Comparison of ENCODE assay signal across 23 cellular contexts in genomic region chr5:133890776-133891280, GRCh38.
"Had no signal": no experiment of that assay in that cellular context is flagged by ENCODE, and none has a peak within 500 bp of the region (broad histone marks: within the 10 kb centered on the region; RNA-seq: fewer than 3 reads in every experiment).

No MANE protein-coding gene starts in this region.

- H3K27me3 Mint-ChIP-seq: activated B cell treated with CpG ODN at 0.5 μM for 24 hours; activated CD4-positive, alpha-beta T cell treated with anti-CD3 and anti-CD28 coated beads, Interleukin-2, amount 10 ng/mL, durations not matched to agents 24 days and 14 days; central memory CD8-positive, alpha-beta T cell had no signal

- H3K9me3 ChIP-seq: Peyer's patch had no signal

- H3K36me3 ChIP-seq: Peyer's patch had no signal

- H3K4me1 ChIP-seq: Peyer's patch had no signal

- H3K4me1 Mint-ChIP-seq: activated T-helper 17 cell treated with anti-CD3 and anti-CD28 coated beads, Interleukin-2, amount 50 U/mL, for 72 hours; central memory CD8-positive, alpha-beta T cell; T-helper 17 cell had no signal

- ATAC-seq: T-helper 17 cell had no signal

- H3K27me3 ChIP-seq: Peyer's patch had no signal

- H3K9me3 Mint-ChIP-seq: activated B cell treated with CpG ODN at 0.5 μM for 24 hours; activated CD4-positive, alpha-beta T cell treated with anti-CD3 and anti-CD28 coated beads, Interleukin-2, amount 10 ng/mL, durations not matched to agents 24 days and 14 days; activated naive CD4-positive, alpha-beta T cell treated with anti-CD3 and anti-CD28 coated beads for 36 hours; activated T-helper 17 cell treated with anti-CD3 and anti-CD28 coated beads, Interleukin-2, amount 50 U/mL, for 72 hours; central memory CD8-positive, alpha-beta T cell had no signal

- H3K27ac Mint-ChIP-seq: activated B cell treated with CpG ODN at 0.5 μM for 24 hours; activated CD4-positive, alpha-beta T cell treated with anti-CD3 and anti-CD28 coated beads, Interleukin-2, amount 10 ng/mL, durations not matched to agents 24 days and 14 days; activated naive CD4-positive, alpha-beta T cell treated with anti-CD3 and anti-CD28 coated beads for 36 hours; activated naive CD8-positive, alpha-beta T cell; activated T-helper 17 cell treated with anti-CD3 and anti-CD28 coated beads, Interleukin-2, amount 50 U/mL, for 72 hours; brain; T-helper 17 cell had no signal

- H3K4me3 Mint-ChIP-seq: activated B cell treated with CpG ODN at 0.5 μM for 24 hours; activated CD4-positive, alpha-beta T cell treated with anti-CD3 and anti-CD28 coated beads, Interleukin-2, amount 10 ng/mL, durations not matched to agents 24 days and 14 days; activated naive CD4-positive, alpha-beta T cell treated with anti-CD3 and anti-CD28 coated beads for 36 hours; activated naive CD8-positive, alpha-beta T cell; activated T-helper 17 cell treated with anti-CD3 and anti-CD28 coated beads, Interleukin-2, amount 50 U/mL, for 72 hours; brain; central memory CD8-positive, alpha-beta T cell; T-helper 17 cell had no signal

- DNase-seq: activated B cell treated with CpG ODN at 0.5 μM for 24 hours; activated CD4-positive, alpha-beta T cell treated with anti-CD3 and anti-CD28 coated beads for 1 hour; activated CD4-positive, alpha-beta T cell treated with anti-CD3 and anti-CD28 coated beads, Interleukin-2, amount 10 ng/mL, durations not matched to agents 24 days and 14 days; activated CD4-positive, alpha-beta T cell treated with anti-CD3 and anti-CD28 coated beads, Interleukin-2, amount 50 U/mL, for 48 hours; activated CD8-positive, alpha-beta memory T cell treated with anti-CD3 and anti-CD28 coated beads for 24 hours; activated gamma-delta T cell; activated naive CD4-positive, alpha-beta T cell treated with anti-CD3 and anti-CD28 coated beads for 36 hours; activated T-cell treated with anti-CD3 and anti-CD28 coated beads, Interleukin-2, amount 50 U/mL, for 48 hours; KG1; NCI-H1048; NCI-H1417; NCI-H1930; NCI-H345; NCI-H510A; NCI-H69; SHP77 treated with DMSO at 0.1 percent for 48 hours; T-helper 17 cell; T1000 had no signal

- H3K4me3 ChIP-seq: Peyer's patch had no signal

- H3K36me3 Mint-ChIP-seq: brain had no signal

- H3K27ac ChIP-seq: Peyer's patch had no signal
